9 cellular contexts compared by ENCODE assay signal in genomic region chr3:113825090-113825489, GRCh38. TPM values are rescaled to one million over a fixed set of nuclear protein-coding genes. Genes with fewer than 3 reads are reported as not detected.
DNase-seq lines count a peak whose midpoint lies in the region; ATAC-seq and TF ChIP-seq lines count a peak whose summit lies in the region.
"Had no signal": no experiment of that assay in that cellular context is flagged by ENCODE, and none has a peak within 500 bp of the region (broad histone marks: within the 10 kb centered on the region; RNA-seq: fewer than 3 reads in every experiment).

No MANE protein-coding gene starts in this region.

- 76% methylated on average over 2 of the region's 2 CpGs for WGBS in suprapubic skin

- TF ChIP-seq CTCF in GM12865 (IDR thresholded peaks at IDR 0.05; ENCODE audit: insufficient read depth, low read depth, low read length, missing control alignments) = peak; percentile 38
- TF ChIP-seq CTCF in foreskin fibroblast (IDR thresholded peaks at IDR 0.05; ENCODE audit: low read depth, low read length) = peak; percentile 6
- TF ChIP-seq CTCF in suprapubic skin (IDR thresholded peaks at IDR 0.05) = no peak

- H3K36me3 ChIP-seq in suprapubic skin = no peaks in the 10 kb centered on the region
- H3K36me3 ChIP-seq: thoracic aorta had no signal

- H3K9me3 ChIP-seq in suprapubic skin = no peaks in the 10 kb centered on the region
- H3K9me3 ChIP-seq: thoracic aorta had no signal

- DNase-seq in GM12865 (ENCODE audit: low read depth) = peak; percentile 86
- peak; percentile 52 for DNase-seq in HT-29 (ENCODE audit: low spot score)
- DNase-seq in foreskin fibroblast = no peak
- DNase-seq in stimulated activated CD8-positive, alpha-beta memory T cell treated with anti-CD3 and anti-CD28 coated beads, Interleukin-4, amount 100 ng/mL, for 48 hours = no peak
- DNase-seq in GOT3 (lab: John Stamatoyannopoulos, UW) = no peak
- no peak for DNase-seq in NCI-H1105 treated with DMSO at 0.1 percent for 48 hours (lab: John Stamatoyannopoulos, UW)
- no peak for DNase-seq in suprapubic skin (ENCODE audit: low spot score in 2 of 2)

- TF ChIP-seq POLR2A in suprapubic skin (IDR thresholded peaks at IDR 0.05) = no peak

- no peaks in the 10 kb centered on the region for H3K4me1 ChIP-seq in suprapubic skin

- no peak for TF ChIP-seq EP300 in suprapubic skin (IDR thresholded peaks at IDR 0.05)

- H3K4me3 ChIP-seq in GM12865 (ENCODE audit: low read depth, low read length) = peak overlapping the region; percentile 33
- H3K4me3 ChIP-seq in foreskin fibroblast (ENCODE audit: low read depth in 1 of 2, low read length in 2 of 2) = no peak overlapping the region
- no peak overlapping the region for H3K4me3 ChIP-seq in suprapubic skin
- H3K4me3 ChIP-seq: thoracic aorta had no signal

- ATAC-seq in GM21576 (IDR thresholded peaks at IDR 0.05; ENCODE audit: unreplicated experiment) = peak; percentile 71

- no peak overlapping the region for H3K27ac ChIP-seq in suprapubic skin
- H3K27ac ChIP-seq: thoracic aorta had no signal

- no peaks in the 10 kb centered on the region for H3K27me3 ChIP-seq in suprapubic skin

RNA-seq across cellular contexts. Expression of gene GRAMD1C, which starts 13.5 kb away (rescaled TPM):
- total RNA-seq in HT-29 (2014; rRNA removed; shearing (Covaris generic)) = 0.10 and 0.42 TPM in 2 replicates
- 10 to 100 TPM; 16.5 to 70.9 (median 25.5) TPM for total RNA-seq in suprapubic skin

Comparison
In these comparisons a context has a peak if more than half of its experiments do, and no peak if none do; other contexts are left out.
1. DNase-seq: peak in GM12865 (single experiment) and HT-29 (single experiment); none in foreskin fibroblast (0 of 2), stimulated activated CD8-positive, alpha-beta memory T cell treated with anti-CD3 and anti-CD28 coated beads, Interleukin-4, amount 100 ng/mL, for 48 hours (single experiment), GOT3 (single experiment), NCI-H1105 treated with DMSO at 0.1 percent for 48 hours (single experiment) and suprapubic skin (0 of 2).
2. CTCF ChIP-seq: peak in GM12865 (single experiment) and foreskin fibroblast (single experiment); none in suprapubic skin (0 of 2).
3. RNA of gene GRAMD1C, which starts 13.5 kb away (total RNA-seq): 16.5 to 70.9 TPM in suprapubic skin; 0.10 to 0.42 TPM in HT-29; every median in the first group is over 10 times any median in the second.